ENCODE assay signal across 23 cellular contexts in the genomic region with DNA sequence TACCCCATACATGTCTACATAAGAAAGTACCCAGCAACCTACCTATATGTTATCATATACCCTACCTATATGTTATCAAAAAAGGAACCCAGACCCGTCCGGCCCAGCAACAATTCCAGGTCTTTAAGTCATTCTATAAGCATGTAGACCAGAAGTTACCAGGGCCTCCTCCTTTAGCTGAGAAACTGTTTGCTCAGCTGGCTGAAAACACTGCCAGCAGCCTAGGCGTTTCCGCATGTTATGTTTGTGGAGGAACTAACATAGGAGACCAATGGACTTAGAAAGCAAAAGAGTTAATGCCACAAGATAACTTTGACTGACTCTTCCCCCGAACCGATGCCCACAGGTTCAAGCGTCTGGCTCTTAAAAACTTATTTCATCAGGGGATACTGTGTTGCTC. TPM values are rescaled to one million over a fixed set of nuclear protein-coding genes. Genes with fewer than 3 reads are reported as not detected.
A peak's percentile ranks its signal among the peaks of the same experiment; 100 is the strongest.
DNase-seq lines count a peak whose midpoint lies in the region; ATAC-seq, FAIRE-seq and TF ChIP-seq lines count a peak whose summit lies in the region.
"Had no signal": no experiment of that assay in that cellular context is flagged by ENCODE, and none has a peak within 500 bp of the region (broad histone marks: within the 10 kb centered on the region; RNA-seq: fewer than 3 reads in every experiment).

No MANE protein-coding gene starts in this region.

- intact Hi-C loops in colonic mucosa (cut with DNase I) (no loop called here), pancreas (cut with DNase I) (no loop called here)

- H3K4me3 ChIP-seq in LNCaP clone FGC (ENCODE audit: low read depth, low read length) (no peak overlapping the region), colonic mucosa (no peak overlapping the region), pancreas (no peak overlapping the region)
- H3K4me3 ChIP-seq: BLaER1, HAP-1 had no signal

- H3K4me1 ChIP-seq in colonic mucosa (no peaks in the 10 kb centered on the region), pancreas (peaks cover 0 to 4% (median 0%) of the 10 kb centered on the region in 3 donors)
- H3K4me1 ChIP-seq: Caco-2, HAP-1 had no signal

- WGBS in pancreas, 2 donors = 47 to 50% methylated on average over 7 of the region's 7 CpGs

- peak; percentile 32 for DNase-seq in DMS53 (lab: John Stamatoyannopoulos, UW)
- DNase-seq in DMS53 treated with DMSO at 0.1 percent for 48 hours (lab: John Stamatoyannopoulos, UW; ENCODE audit: unreplicated experiment) = no peak
- peak; percentile 30 for DNase-seq in LNCaP clone FGC (ENCODE audit: low read depth)
- DNase-seq in colonic mucosa = peak; percentile 62
- peak in 4 of 6 donors; percentile 38 to 58 (median 53) for DNase-seq in pancreas
- DNase-seq in NCI-H1092 (lab: John Stamatoyannopoulos, UW) = no peak
- no peak for DNase-seq in activated T-cell treated with anti-CD3 and anti-CD28 coated beads, Interleukin-2, amount 50 U/mL, for 1 hour
- DNase-seq: Caco-2; CD4-positive, CD25-positive, alpha-beta regulatory T cell; CD8-positive, alpha-beta T cell; DMS153; DMS79 treated with DMSO at 0.1 percent for 48 hours; GF-D8; GOT3; HFFc6 had no signal

- no peak overlapping the region for H3K27ac ChIP-seq in colonic mucosa
- H3K27ac ChIP-seq in pancreas = peak overlapping the region in 2 of 4 donors; percentile 40 to 55
- H3K27ac ChIP-seq: 22Rv1, BLaER1, C4-2B had no signal

- peaks cover 4% of the 10 kb centered on the region for H3K27me3 ChIP-seq in colonic mucosa
- no peaks in the 10 kb centered on the region for H3K27me3 ChIP-seq in pancreas
- H3K27me3 ChIP-seq: BLaER1 had no signal

- ATAC-seq in pancreas = peak; percentile 79 to 90 (median 87)
- ATAC-seq: CD8-positive, alpha-beta T cell had no signal

- H3K9me3 ChIP-seq in colonic mucosa (no peaks in the 10 kb centered on the region), pancreas (no peaks in the 10 kb centered on the region)
- H3K9me3 ChIP-seq: HAP-1 had no signal

- no peak overlapping the region for H3K9ac ChIP-seq in colonic mucosa (ENCODE audit: low read depth in 2 of 2, low read length in 2 of 2)
- H3K9ac ChIP-seq: BLaER1 had no signal

- TF ChIP-seq CTCF in LNCaP clone FGC (IDR thresholded peaks at IDR 0.05; ENCODE audit: control insufficient read depth, extremely low read depth, insufficient read depth) (no peak), colonic mucosa (IDR thresholded peaks at IDR 0.05) (no peak), pancreas (IDR thresholded peaks at IDR 0.05) (no peak)

- H3K36me3 ChIP-seq in colonic mucosa (no peaks in the 10 kb centered on the region), pancreas (no peaks in the 10 kb centered on the region)
- H3K36me3 ChIP-seq: BLaER1, HAP-1 had no signal

- no peak for FAIRE-seq in pancreas (lab: Jason Lieb, UNC)
- FAIRE-seq: A204.1, GM12891, GM18507, H54 had no signal

RNA-seq across cellular contexts. Expression of gene ZNF678, which starts 7.1 kb away (rescaled TPM):
- 10 to 100 TPM in 1 of 2 donors, 1 to 10 TPM in 1; 7.4 to 10.4 TPM for total RNA-seq in colonic mucosa
- 1 to 10 TPM; 4.9 to 8.0 (median 6.6) TPM for total RNA-seq in pancreas
- polyA plus RNA-seq in pancreas = 1 to 10 TPM; 1.6 to 1.7 TPM

Comparison
In these comparisons a context has a peak if more than half of its experiments do, and no peak if none do; other contexts are left out.
1. DNase-seq: peak in DMS53 (single experiment), LNCaP clone FGC (single experiment), colonic mucosa (single experiment) and pancreas (4 of 6); none in DMS53 treated with DMSO at 0.1 percent for 48 hours (single experiment), NCI-H1092 (single experiment) and activated T-cell treated with anti-CD3 and anti-CD28 coated beads, Interleukin-2, amount 50 U/mL, for 1 hour (single experiment).